Comparison of ENCODE assay signal across 1 cellular context in the genomic region with DNA sequence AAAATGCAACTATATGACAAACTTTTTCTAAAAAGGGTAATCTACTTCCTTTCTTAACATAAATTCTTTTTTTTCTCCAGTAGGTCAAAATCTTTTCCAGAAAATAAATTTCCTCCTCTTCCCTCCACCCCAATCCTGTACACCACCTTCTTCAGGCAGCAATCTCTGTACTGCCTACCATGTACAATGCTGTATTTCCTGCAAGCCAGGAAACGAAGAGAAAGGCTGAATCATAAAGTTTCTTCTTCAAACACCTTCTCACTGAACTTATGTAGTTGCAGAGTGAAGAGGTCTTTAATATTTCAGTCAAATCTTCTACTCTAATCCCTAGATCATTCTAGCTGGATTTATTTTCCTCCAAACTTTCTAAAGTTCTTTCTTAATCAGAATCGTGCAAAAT.
TF ChIP-seq lines count a peak whose summit lies in the region.

No MANE protein-coding gene starts in this region.

TF ChIP-seq in GM12878, 131 proteins besides CTCF, POLR2A, EP300 and RAD21:
- TF ChIP-seq CBFB (IDR thresholded peaks at IDR 0.05; ENCODE audit: low read depth) (no peak), MEF2A (IDR thresholded peaks at IDR 0.05; ENCODE audit: insufficient read depth, low read depth, low read length) (no peak), SMARCA5 (IDR thresholded peaks at IDR 0.05) (no peak), NFYA (IDR thresholded peaks at IDR 0.05; ENCODE audit: borderline replicate concordance, low read depth, low read length) (no peak), DPF2 (IDR thresholded peaks at IDR 0.05) (no peak), SIX5 (IDR thresholded peaks at IDR 0.05; ENCODE audit: low read depth, low read length, severe bottlenecking) (no peak), SMC3 (IDR thresholded peaks at IDR 0.05; ENCODE audit: borderline replicate concordance, low read length) (no peak), GABPA (IDR thresholded peaks at IDR 0.05; ENCODE audit: low read depth) (no peak), TCF12 (IDR thresholded peaks at IDR 0.05; ENCODE audit: low read depth, low read length) (no peak), SREBF2 (IDR thresholded peaks at IDR 0.05; ENCODE audit: low read length) (no peak), ZNF24 (IDR thresholded peaks at IDR 0.05) (no peak), SUPT20H (IDR thresholded peaks at IDR 0.05; ENCODE audit: borderline replicate concordance, control insufficient read depth, low read depth, low read length) (no peak), RBBP5 (conservative IDR thresholded peaks at IDR 0.05) (no peak), ZNF622 (IDR thresholded peaks at IDR 0.05) (no peak), ZZZ3 (IDR thresholded peaks at IDR 0.05; ENCODE audit: control insufficient read depth, insufficient read length, low read depth) (no peak)
- TF ChIP-seq, protein P1, sequence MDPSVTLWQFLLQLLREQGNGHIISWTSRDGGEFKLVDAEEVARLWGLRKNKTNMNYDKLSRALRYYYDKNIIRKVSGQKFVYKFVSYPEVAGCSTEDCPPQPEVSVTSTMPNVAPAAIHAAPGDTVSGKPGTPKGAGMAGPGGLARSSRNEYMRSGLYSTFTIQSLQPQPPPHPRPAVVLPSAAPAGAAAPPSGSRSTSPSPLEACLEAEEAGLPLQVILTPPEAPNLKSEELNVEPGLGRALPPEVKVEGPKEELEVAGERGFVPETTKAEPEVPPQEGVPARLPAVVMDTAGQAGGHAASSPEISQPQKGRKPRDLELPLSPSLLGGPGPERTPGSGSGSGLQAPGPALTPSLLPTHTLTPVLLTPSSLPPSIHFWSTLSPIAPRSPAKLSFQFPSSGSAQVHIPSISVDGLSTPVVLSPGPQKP (IDR thresholded peaks at IDR 0.05; ENCODE audit: low read depth, low read length), result no peak
- TF ChIP-seq, protein P2, sequence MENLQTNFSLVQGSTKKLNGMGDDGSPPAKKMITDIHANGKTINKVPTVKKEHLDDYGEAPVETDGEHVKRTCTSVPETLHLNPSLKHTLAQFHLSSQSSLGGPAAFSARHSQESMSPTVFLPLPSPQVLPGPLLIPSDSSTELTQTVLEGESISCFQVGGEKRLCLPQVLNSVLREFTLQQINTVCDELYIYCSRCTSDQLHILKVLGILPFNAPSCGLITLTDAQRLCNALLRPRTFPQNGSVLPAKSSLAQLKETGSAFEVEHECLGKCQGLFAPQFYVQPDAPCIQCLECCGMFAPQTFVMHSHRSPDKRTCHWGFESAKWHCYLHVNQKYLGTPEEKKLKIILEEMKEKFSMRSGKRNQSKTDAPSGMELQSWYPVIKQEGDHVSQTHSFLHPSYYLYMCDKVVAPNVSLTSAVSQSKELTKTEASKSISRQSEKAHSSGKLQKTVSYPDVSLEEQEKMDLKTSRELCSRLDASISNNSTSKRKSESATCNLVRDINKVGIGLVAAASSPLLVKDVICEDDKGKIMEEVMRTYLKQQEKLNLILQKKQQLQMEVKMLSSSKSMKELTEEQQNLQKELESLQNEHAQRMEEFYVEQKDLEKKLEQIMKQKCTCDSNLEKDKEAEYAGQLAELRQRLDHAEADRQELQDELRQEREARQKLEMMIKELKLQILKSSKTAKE (IDR thresholded peaks at IDR 0.05; ENCODE audit: low read depth, poor library complexity, severe bottlenecking), result no peak
- TF ChIP-seq, protein P3, sequence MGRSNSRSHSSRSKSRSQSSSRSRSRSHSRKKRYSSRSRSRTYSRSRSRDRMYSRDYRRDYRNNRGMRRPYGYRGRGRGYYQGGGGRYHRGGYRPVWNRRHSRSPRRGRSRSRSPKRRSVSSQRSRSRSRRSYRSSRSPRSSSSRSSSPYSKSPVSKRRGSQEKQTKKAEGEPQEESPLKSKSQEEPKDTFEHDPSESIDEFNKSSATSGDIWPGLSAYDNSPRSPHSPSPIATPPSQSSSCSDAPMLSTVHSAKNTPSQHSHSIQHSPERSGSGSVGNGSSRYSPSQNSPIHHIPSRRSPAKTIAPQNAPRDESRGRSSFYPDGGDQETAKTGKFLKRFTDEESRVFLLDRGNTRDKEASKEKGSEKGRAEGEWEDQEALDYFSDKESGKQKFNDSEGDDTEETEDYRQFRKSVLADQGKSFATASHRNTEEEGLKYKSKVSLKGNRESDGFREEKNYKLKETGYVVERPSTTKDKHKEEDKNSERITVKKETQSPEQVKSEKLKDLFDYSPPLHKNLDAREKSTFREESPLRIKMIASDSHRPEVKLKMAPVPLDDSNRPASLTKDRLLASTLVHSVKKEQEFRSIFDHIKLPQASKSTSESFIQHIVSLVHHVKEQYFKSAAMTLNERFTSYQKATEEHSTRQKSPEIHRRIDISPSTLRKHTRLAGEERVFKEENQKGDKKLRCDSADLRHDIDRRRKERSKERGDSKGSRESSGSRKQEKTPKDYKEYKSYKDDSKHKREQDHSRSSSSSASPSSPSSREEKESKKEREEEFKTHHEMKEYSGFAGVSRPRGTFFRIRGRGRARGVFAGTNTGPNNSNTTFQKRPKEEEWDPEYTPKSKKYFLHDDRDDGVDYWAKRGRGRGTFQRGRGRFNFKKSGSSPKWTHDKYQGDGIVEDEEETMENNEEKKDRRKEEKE (IDR thresholded peaks at IDR 0.05), result no peak
